ENCODE assay signal across 28 cellular contexts in genomic region chr6:43845646-43846045, GRCh38.
"Had no signal": no experiment of that assay in that cellular context is flagged by ENCODE, and none has a peak within 500 bp of the region (broad histone marks: within the 10 kb centered on the region; RNA-seq: fewer than 3 reads in every experiment).

No MANE protein-coding gene starts in this region.

- DNase-seq: cortex of kidney; effector CD4-positive, alpha-beta T cell; foreskin fibroblast; heart left ventricle; left cardiac atrium; left lung; mesendoderm; midbrain; naive thymus-derived CD4-positive, alpha-beta T cell; nucleus accumbens; sigmoid colon; stimulated activated CD4-positive, alpha-beta T cell treated with anti-CD3 and anti-CD28 coated beads, Interleukin-2, amount 100 ng/mL, for 24 hours; stimulated activated CD4-positive, alpha-beta T cell treated with anti-CD3 and anti-CD28 coated beads, Interleukin-4, amount 100 ng/mL, for 24 hours; stimulated activated naive CD8-positive, alpha-beta T cell treated with anti-CD3 and anti-CD28 coated beads, Interleukin-15, Interleukin-2, amounts not matched to agents 100 U/mL and 50 U/mL, for 24 hours; substantia nigra; testis; tibial artery; upper lobe of left lung had no signal

- H3K79me2 ChIP-seq: hepatocyte had no signal

- FAIRE-seq: islet of Langerhans, urothelium cell line had no signal

- H3K4me2 ChIP-seq: hepatocyte, neural progenitor cell had no signal

- H3K36me3 ChIP-seq: gastroesophageal sphincter, heart left ventricle, left lung, neural progenitor cell, prostate gland, right atrium auricular region, sigmoid colon, tibial artery, upper lobe of left lung had no signal

- H3K4me1 ChIP-seq: gastroesophageal sphincter, left lung, prostate gland, right atrium auricular region, sigmoid colon, testis, tibial artery, upper lobe of left lung had no signal

- H3K9me3 ChIP-seq: gastroesophageal sphincter, heart left ventricle, left lung, prostate gland, right atrium auricular region, sigmoid colon, testis, tibial artery, upper lobe of left lung had no signal

- ATAC-seq: esophagus mucosa; gastroesophageal sphincter; heart left ventricle; left cardiac atrium; left lung; naive thymus-derived CD4-positive, alpha-beta T cell; stimulated activated effector memory CD8-positive, alpha-beta T cell treated with anti-CD3 and anti-CD28 coated beads, Interleukin-12 subunit alpha, Interleukin-12 subunit beta, amount 100 ng/mL, for 72 hours; stimulated activated naive CD8-positive, alpha-beta T cell treated with anti-CD3 and anti-CD28 coated beads, Interleukin-15, Interleukin-2, amounts not matched to agents 100 U/mL and 50 U/mL, for 24 hours had no signal

- H2AFZ ChIP-seq: hepatocyte, neural progenitor cell had no signal

- H3K27ac ChIP-seq: epithelial cell of prostate, gastroesophageal sphincter, heart left ventricle, hepatocyte, left lung, neural progenitor cell, prostate gland, right atrium auricular region, sigmoid colon, testis, tibial artery, upper lobe of left lung had no signal

- H3K9ac ChIP-seq: neural progenitor cell had no signal

- H3K27me3 ChIP-seq: gastroesophageal sphincter, heart left ventricle, hepatocyte, left lung, neural progenitor cell, right atrium auricular region, sigmoid colon, testis, upper lobe of left lung had no signal

- H3K4me3 ChIP-seq: gastroesophageal sphincter, heart left ventricle, hepatocyte, left lung, neural progenitor cell, prostate gland, right atrium auricular region, sigmoid colon, testis, tibial artery, upper lobe of left lung had no signal
